1 cellular context compared by ENCODE assay signal in the genomic region with DNA sequence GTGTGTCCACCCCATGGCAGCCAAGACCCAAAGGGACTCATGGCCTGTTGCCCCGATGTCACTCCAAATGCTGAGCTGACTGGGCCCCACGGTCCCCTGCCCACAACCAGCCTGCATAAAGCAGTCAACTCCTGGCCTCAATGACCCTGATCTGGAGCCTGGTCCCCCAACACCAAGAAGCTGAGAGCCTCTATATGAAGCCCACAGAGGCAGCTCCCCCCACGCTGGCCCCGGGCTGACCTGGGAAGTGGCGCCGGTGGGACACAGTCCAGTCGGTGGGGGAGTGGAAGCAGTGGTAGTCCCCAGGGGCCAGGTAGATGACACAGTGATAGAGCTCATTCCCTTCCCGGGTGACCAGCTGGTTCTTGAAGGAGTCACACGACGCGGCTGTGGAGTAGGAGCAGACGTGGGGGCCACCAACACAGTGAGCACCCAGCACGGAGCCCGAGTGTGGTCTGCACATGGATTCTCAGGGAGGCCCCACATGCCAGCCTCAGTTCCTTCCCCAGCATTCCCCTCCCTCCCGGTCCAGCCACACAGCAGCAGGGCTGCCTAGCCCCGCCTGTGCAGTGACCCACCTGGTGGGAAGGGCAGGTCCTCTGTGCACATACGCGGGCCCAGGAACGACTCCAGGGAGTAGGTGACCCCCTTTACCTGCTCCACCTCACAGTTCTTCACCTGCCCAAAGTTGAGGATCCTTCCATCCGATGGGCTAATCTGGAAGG.
TF ChIP-seq lines count a peak whose summit lies in the region.

No MANE protein-coding gene starts in this region.

TF ChIP-seq in K562, 482 proteins besides CTCF, POLR2A, EP300 and RAD21:
- TF ChIP-seq EGR1 (conservative IDR thresholded peaks at IDR 0.05) = no peak
- TF ChIP-seq POLR2G (IDR thresholded peaks at IDR 0.05; ENCODE audit: low read depth, low read length) = peak; percentile 54
